ENCODE assay signal across 8 cellular contexts in genomic region chrX:48897157-48897620, GRCh38. TPM values are rescaled to one million over a fixed set of nuclear protein-coding genes. Genes with fewer than 3 reads are reported as not detected.
DNase-seq lines count a peak whose midpoint lies in the region; ATAC-seq and TF ChIP-seq lines count a peak whose summit lies in the region.

No MANE protein-coding gene starts in this region.

- peaks cover 6 to 18% of the 10 kb centered on the region in 2 donors for H3K4me1 ChIP-seq in duodenal mucosa (ENCODE audit: control insufficient read depth in 1 of 2, insufficient read depth in 2 of 2, low read length in 2 of 2)
- H3K4me1 ChIP-seq in left lung: peaks cover 0 to 19% of the 10 kb centered on the region in 2 donors

- TF ChIP-seq CTCF in left lung (IDR thresholded peaks at IDR 0.05): no peak

- no peaks in the 10 kb centered on the region for H3K27me3 ChIP-seq in duodenal mucosa (ENCODE audit: control insufficient read depth in 1 of 2, insufficient read depth in 2 of 2, low read length in 2 of 2)
- no peaks in the 10 kb centered on the region for H3K27me3 ChIP-seq in left lung

- ATAC-seq in HG03342 (IDR thresholded peaks at IDR 0.05; ENCODE audit: unreplicated experiment): peak; percentile 5
- peak; percentile 76 for ATAC-seq in left lung

- DNase-seq in NCI-H1436 (lab: John Stamatoyannopoulos, UW): peak; percentile 68
- DNase-seq in NCI-H1436 treated with DMSO at 0.1 percent for 48 hours (lab: John Stamatoyannopoulos, UW): no peak
- peak; percentile 66 to 73 for DNase-seq in NCI-H446 (lab: John Stamatoyannopoulos, UW)
- DNase-seq in activated CD4-positive, alpha-beta T cell treated with anti-CD3 and anti-CD28 coated beads for 4 hours: peak; percentile 56 to 60
- DNase-seq in left lung: peak; percentile 77 to 84
- peak; percentile 71 for DNase-seq in stimulated activated CD8-positive, alpha-beta memory T cell treated with anti-CD3 and anti-CD28 coated beads, Interleukin-4, amount 100 ng/mL, for 48 hours

- H3K36me3 ChIP-seq in duodenal mucosa (ENCODE audit: control insufficient read depth in 1 of 2, insufficient read depth in 2 of 2, low read length in 2 of 2) (peaks cover 16 to 24% of the 10 kb centered on the region in 2 donors), left lung (peaks cover 0 to 21% of the 10 kb centered on the region in 2 donors)

- intact Hi-C loops in left lung (cut with DNase I): no loop called here

- H3K9me3 ChIP-seq in duodenal mucosa (ENCODE audit: control insufficient read depth in 1 of 2, low read length in 2 of 2) (no peaks in the 10 kb centered on the region), left lung (no peaks in the 10 kb centered on the region)

- H3K9ac ChIP-seq in duodenal mucosa (ENCODE audit: low read depth in 1 of 2, low read length in 2 of 2): peak overlapping the region; percentile 91 to 92

- H3K27ac ChIP-seq in duodenal mucosa (ENCODE audit: low read depth, low read length): peak overlapping the region; percentile 98
- H3K27ac ChIP-seq in left lung: peak overlapping the region; percentile 83 to 93

- H3K4me3 ChIP-seq in duodenal mucosa (ENCODE audit: low read depth in 1 of 2, low read length in 2 of 2) (peak overlapping the region; percentile 82 to 95), left lung (peak overlapping the region; percentile 39 to 62)

RNA-seq across cellular contexts. Expression of gene TIMM17B, which starts 0.4 kb away (rescaled TPM):
- total RNA-seq in left lung: 10 to 100 TPM; 36.7 to 41.0 TPM

RNA-seq across cellular contexts. Expression of gene PQBP1, which starts 0.5 kb away (rescaled TPM):
- 10 to 100 TPM; 56.3 to 68.2 TPM for total RNA-seq in left lung

RNA-seq across cellular contexts. Expression of gene SLC35A2, which starts 14.3 kb away (rescaled TPM):
- total RNA-seq in left lung: 10 to 100 TPM; 38.0 to 39.4 TPM

RNA-seq across cellular contexts. Expression of gene PIM2, which starts 21.6 kb away (rescaled TPM):
- 10 to 100 TPM; 14.2 to 17.7 TPM for total RNA-seq in left lung
